In genomic region chr1:212731630-212732029, GRCh38 we compare ENCODE assay signal across 17 cellular contexts.
"Had no signal": no experiment of that assay in that cellular context is flagged by ENCODE, and none has a peak within 500 bp of the region (broad histone marks: within the 10 kb centered on the region; RNA-seq: fewer than 3 reads in every experiment).

No MANE protein-coding gene starts in this region.

- DNase-seq: activated CD4-positive, alpha-beta T cell treated with anti-CD3 and anti-CD28 coated beads, Interleukin-2, amount 50 U/mL, for 48 hours; activated CD4-positive, CD25-positive, alpha-beta regulatory T cell; brain microvascular endothelial cell; Kasumi-1; KBM-7; NCI-H1048; NCI-H146; NCI-H187 treated with DMSO at 0.1 percent for 48 hours; NCI-H2081 treated with DMSO at 0.1 percent for 48 hours; NCI-H446; NCI-H524; SIG-M5; T-helper 2 cell; T1000 had no signal

- H3K36me3 ChIP-seq: brain microvascular endothelial cell, cardiac muscle cell had no signal

- H3K27ac Mint-ChIP-seq: activated naive CD4-positive, alpha-beta T cell treated with anti-CD3 and anti-CD28 coated beads, Interleukin-2, amount 50 U/mL, for 72 hours had no signal

- H3K9me3 Mint-ChIP-seq: activated naive CD4-positive, alpha-beta T cell treated with anti-CD3 and anti-CD28 coated beads, Interleukin-2, amount 50 U/mL, for 72 hours had no signal

- H3K27ac ChIP-seq: brain microvascular endothelial cell, cardiac muscle cell, VCaP had no signal

- ATAC-seq: activated naive CD4-positive, alpha-beta T cell treated with anti-CD3 and anti-CD28 coated beads, Interleukin-2, amount 50 U/mL, for 72 hours had no signal

- H3K4me3 ChIP-seq: cardiac muscle cell had no signal
